14 cellular contexts compared by ENCODE assay signal in genomic region chr11:87307101-87307500, GRCh38.
A peak's percentile ranks its signal among the peaks of the same experiment; 100 is the strongest.
DNase-seq lines count a peak whose midpoint lies in the region; ATAC-seq, FAIRE-seq and TF ChIP-seq lines count a peak whose summit lies in the region.
"Had no signal": no experiment of that assay in that cellular context is flagged by ENCODE, and none has a peak within 500 bp of the region (broad histone marks: within the 10 kb centered on the region; RNA-seq: fewer than 3 reads in every experiment).

No MANE protein-coding gene starts in this region.

- TF ChIP-seq RAD21 in liver (IDR thresholded peaks at IDR 0.05) (no peak), HepG2 (CRISPR knock-in tag; IDR thresholded peaks at IDR 0.05) (no peak)

- H3K27me3 ChIP-seq in liver (ENCODE audit: control insufficient read depth in 4 of 4, insufficient read depth in 4 of 4, low read length in 3 of 4), result no peaks in the 10 kb centered on the region
- no peaks in the 10 kb centered on the region for H3K27me3 ChIP-seq in HepG2 (ENCODE audit: control insufficient read depth in 1 of 2, insufficient read depth in 2 of 2, low read length in 2 of 2)
- no peaks in the 10 kb centered on the region for H3K27me3 ChIP-seq in heart left ventricle
- no peaks in the 10 kb centered on the region for H3K27me3 ChIP-seq in aorta (ENCODE audit: control insufficient read depth in 1 of 2, insufficient read depth in 2 of 2, low read length in 1 of 2)

- H3K36me3 ChIP-seq in liver (ENCODE audit: control insufficient read depth in 4 of 4, insufficient read depth in 3 of 4, low read depth in 1 of 4, low read length in 3 of 4), result peaks cover 0 to 4% (median 0%) of the 10 kb centered on the region in 4 donors
- peaks cover 12 to 49% of the 10 kb centered on the region in 2 experiments; a peak in 4 of 5 replicates for H3K36me3 ChIP-seq in HepG2 (replicated peaks in 1 of 2; ENCODE audit: control insufficient read depth in 1 of 2, insufficient read depth in 2 of 2, low read length in 2 of 2)
- H3K36me3 ChIP-seq in heart left ventricle, result peaks cover 0 to 21% (median 0%) of the 10 kb centered on the region in 9 donors
- peaks cover 0 to 3% of the 10 kb centered on the region in 2 donors for H3K36me3 ChIP-seq in aorta (ENCODE audit: control insufficient read depth in 1 of 2, insufficient read depth in 2 of 2, low read length in 1 of 2)

- TF ChIP-seq CTCF in liver (IDR thresholded peaks at IDR 0.05; ENCODE audit: low read depth, low read length, missing input control) (no peak), HepG2 (CRISPR knock-in tag; IDR thresholded peaks at IDR 0.05) (no peak), heart left ventricle (IDR thresholded peaks at IDR 0.05) (no peak), nephron progenitor cell (IDR thresholded peaks at IDR 0.05) (no peak)

- POLR2A ChIA-PET in HepG2 (lab: Yijun Ruan, JAX), result no interaction called here

- no peak for TF ChIP-seq POLR2A in HepG2 (IDR thresholded peaks at IDR 0.05; ENCODE audit: insufficient read depth in 1 of 2, low read depth in 2 of 2, low read length in 2 of 2)
- TF ChIP-seq POLR2A in heart left ventricle (IDR thresholded peaks at IDR 0.05), result no peak

- intact Hi-C loops in HepG2 (cut with micrococcal nuclease; ENCODE audit: unreplicated experiment) (no loop called here), heart left ventricle (cut with DNase I) (no loop called here), aorta (cut with DNase I) (no loop called here)

- no peak overlapping the region for H3K4me3 ChIP-seq in liver (ENCODE audit: low read depth in 1 of 3, low read length in 3 of 3)
- no peak overlapping the region for H3K4me3 ChIP-seq in HepG2 (replicated peaks in 1 of 3; ENCODE audit: insufficient read depth in 1 of 3, low read depth in 2 of 3, low read length in 3 of 3)
- no peak overlapping the region for H3K4me3 ChIP-seq in heart left ventricle
- no peak overlapping the region for H3K4me3 ChIP-seq in aorta (ENCODE audit: low read length in 2 of 2)
- H3K4me3 ChIP-seq: A549, PC-9 had no signal

- H3K4me3 Mint-ChIP-seq in nephron progenitor cell, result no peak overlapping the region

- no peak for TF ChIP-seq EP300 in HepG2 (IDR thresholded peaks at IDR 0.05; ENCODE audit: low read depth in 2 of 2, low read length in 2 of 2)
- no peak for TF ChIP-seq EP300 in HepG2 (CRISPR knock-in tag; IDR thresholded peaks at IDR 0.05; ENCODE audit: borderline replicate concordance)

- no peaks in the 10 kb centered on the region for H3K27me3 Mint-ChIP-seq in nephron progenitor cell (ENCODE audit: low read depth, poor library complexity)

- no peak overlapping the region for H3K4me2 ChIP-seq in HepG2 (ENCODE audit: low read depth, low read length)
- H3K4me2 ChIP-seq: A549, PC-9 had no signal

- no peak for FAIRE-seq in HepG2 (lab: Jason Lieb, UNC)
- FAIRE-seq: A549, H54 had no signal

- H3K9ac ChIP-seq in liver (ENCODE audit: low read depth in 1 of 2, low read length in 2 of 2) (no peak overlapping the region), HepG2 (ENCODE audit: insufficient read depth, low read depth, low read length) (no peak overlapping the region)

- peaks cover 37% of the 10 kb centered on the region for H3K36me3 Mint-ChIP-seq in nephron progenitor cell (ENCODE audit: low read depth)

- H3K4me1 ChIP-seq in liver (ENCODE audit: control insufficient read depth in 4 of 4, insufficient read depth in 4 of 4, low read length in 3 of 4), result peaks cover 0 to 3% (median 0%) of the 10 kb centered on the region in 4 donors
- H3K4me1 ChIP-seq in HepG2 (ENCODE audit: insufficient read depth, low read length), result no peaks in the 10 kb centered on the region
- peaks cover 0 to 20% (median 10%) of the 10 kb centered on the region in 12 donors for H3K4me1 ChIP-seq in heart left ventricle
- no peaks in the 10 kb centered on the region for H3K4me1 ChIP-seq in aorta (ENCODE audit: control insufficient read depth in 1 of 2, insufficient read depth in 2 of 2, low read length in 2 of 2)
- H3K4me1 ChIP-seq: A549 had no signal

- no TSS peak for BruUV-seq in HepG2 (replicated peaks; lab: Mats Ljungman, UMichigan)

- DNase-seq in HepG2 (ENCODE audit: low spot score), result no peak
- no peak for DNase-seq in heart left ventricle
- DNase-seq in nephron progenitor cell, result no peak
- no peak for DNase-seq in aorta
- no peak for DNase-seq in central memory CD4-positive, alpha-beta T cell
- DNase-seq in NK-92 treated with Interleukin-12 subunit alpha and Interleukin-12 subunit beta, amount 100 ng/mL, for 24 hours (lab: John Stamatoyannopoulos, UW), result no peak
- DNase-seq: NCI-H1092, NCI-H2107, PC-9 had no signal

- in situ Hi-C loops in HepG2 (cut with HindIII; ENCODE audit: extremely low pct_ligation_motif_present, low pct_unique_long_range_greater_than_20kb), result no loop called here

- CTCF ChIA-PET in HepG2 (lab: Yijun Ruan, JAX; ENCODE audit: low intra/inter-chr PET ratio, low total read pairs), result no interaction called here

- WGBS in liver, result 69% methylated on average over 1 of the region's 1 CpG
- 95% methylated on average over 1 of the region's 1 CpG for WGBS in HepG2 (ENCODE audit: low lambda C conversion rate)
- 79 to 90% (median 86%) methylated on average over 1 of the region's 1 CpG for WGBS in heart left ventricle, 4 donors
- WGBS in aorta, 2 donors, result 45 to 63% methylated on average over 1 of the region's 1 CpG

- no peak for ATAC-seq in HepG2
- peak in 3 of 4 donors; percentile 29 to 56 (median 56) for ATAC-seq in heart left ventricle
- ATAC-seq in aorta (ENCODE audit: low FRiP score), result peak; percentile 78
- ATAC-seq in GM21528 (IDR thresholded peaks at IDR 0.05; ENCODE audit: low FRiP score, unreplicated experiment), result no peak
- ATAC-seq: A549 had no signal

- H4K20me1 ChIP-seq in HepG2 (ENCODE audit: insufficient read depth, low read length), result no peaks in the 10 kb centered on the region

- no peaks in the 10 kb centered on the region for H3K9me3 Mint-ChIP-seq in nephron progenitor cell

- H3K9me3 ChIP-seq in liver (ENCODE audit: control insufficient read depth in 4 of 4, low read length in 3 of 4) (no peaks in the 10 kb centered on the region), HepG2 (ENCODE audit: low read length) (no peaks in the 10 kb centered on the region), heart left ventricle (no peaks in the 10 kb centered on the region), aorta (ENCODE audit: control insufficient read depth, low read length) (no peaks in the 10 kb centered on the region)
- H3K9me3 ChIP-seq: A549 had no signal

- H3K27ac ChIP-seq in liver (ENCODE audit: low read depth in 1 of 2, low read length in 2 of 2) (no peak overlapping the region), HepG2 (ENCODE audit: extremely low read length, insufficient read depth, low read length) (no peak overlapping the region), heart left ventricle (peak overlapping the region in 1 of 12 donors; percentile 31), aorta (ENCODE audit: low read depth in 1 of 2, low read length in 2 of 2) (no peak overlapping the region)
- H3K27ac ChIP-seq: A549, C4-2B, PC-9 had no signal

- H3K27ac Mint-ChIP-seq in nephron progenitor cell, result peak overlapping the region; percentile 36

- no peak overlapping the region for H2AFZ ChIP-seq in HepG2 (ENCODE audit: low read length)
- H2AFZ ChIP-seq: PC-9 had no signal

- no peaks in the 10 kb centered on the region for H3K79me2 ChIP-seq in HepG2 (ENCODE audit: insufficient read depth, low read length)

- peaks cover 6% of the 10 kb centered on the region for H3K4me1 Mint-ChIP-seq in nephron progenitor cell

TF ChIP-seq in liver, 16 proteins besides CTCF, POLR2A, EP300 and RAD21:
- TF ChIP-seq RXRA (IDR thresholded peaks at IDR 0.05) (no peak), HNF4A (conservative IDR thresholded peaks at IDR 0.05) (peak in 1 of 2 donors; percentile 4), FOXA2 (IDR thresholded peaks at IDR 0.05) (peak; percentile 11), JUND (IDR thresholded peaks at IDR 0.05) (no peak), ZBTB33 (IDR thresholded peaks at IDR 0.05) (peak; percentile 15), TAF1 (conservative IDR thresholded peaks at IDR 0.05) (no peak)
TF ChIP-seq in liver: peak in this region for 3.

TF ChIP-seq in HepG2, 621 proteins besides CTCF, POLR2A, EP300 and RAD21 (continues in another document):
- TF ChIP-seq ZNF652 (CRISPR knock-in tag; IDR thresholded peaks at IDR 0.05; ENCODE audit: borderline replicate concordance, low read depth), result no peak
- TF ChIP-seq PRMT3 (CRISPR knock-in tag; IDR thresholded peaks at IDR 0.05; ENCODE audit: borderline replicate concordance, low read depth), result no peak
- no peak for TF ChIP-seq SRF (IDR thresholded peaks at IDR 0.05; ENCODE audit: low read depth, low read length)
- TF ChIP-seq ZNF567 (CRISPR knock-in tag; IDR thresholded peaks at IDR 0.05; ENCODE audit: borderline replicate concordance), result no peak
- no peak for TF ChIP-seq ZNF879 (CRISPR knock-in tag; IDR thresholded peaks at IDR 0.05)
- no peak for TF ChIP-seq BCL6 (CRISPR knock-in tag; IDR thresholded peaks at IDR 0.05)
- no peak for TF ChIP-seq CREM (IDR thresholded peaks at IDR 0.05)
- no peak for TF ChIP-seq CREM (CRISPR knock-in tag; IDR thresholded peaks at IDR 0.05)
- TF ChIP-seq NAIF1 (CRISPR knock-in tag; IDR thresholded peaks at IDR 0.05; ENCODE audit: borderline replicate concordance), result no peak
- TF ChIP-seq RFXANK (CRISPR knock-in tag; IDR thresholded peaks at IDR 0.05), result no peak
- TF ChIP-seq CBX1 (IDR thresholded peaks at IDR 0.05; ENCODE audit: low read depth), result no peak
- no peak for TF ChIP-seq ZNF383 (CRISPR knock-in tag; IDR thresholded peaks at IDR 0.05; ENCODE audit: borderline replicate concordance)
- no peak for TF ChIP-seq NCOA2 (CRISPR knock-in tag; IDR thresholded peaks at IDR 0.05)
- no peak for TF ChIP-seq SKI (IDR thresholded peaks at IDR 0.05; ENCODE audit: partially characterized antibody)
- no peak for TF ChIP-seq ETV5 (CRISPR knock-in tag; IDR thresholded peaks at IDR 0.05; ENCODE audit: borderline replicate concordance)
- no peak for TF ChIP-seq TEAD3 (CRISPR knock-in tag; optimal IDR thresholded peaks at IDR 0.05; ENCODE audit: borderline replicate concordance)
- no peak for TF ChIP-seq THAP7 (CRISPR knock-in tag; IDR thresholded peaks at IDR 0.05)

Comparison
In these comparisons a context has a peak if more than half of its experiments do, and no peak if none do; other contexts are left out.
1. ATAC-seq: peak in heart left ventricle (3 of 4) and aorta (single experiment); none in HepG2 (single experiment) and GM21528 (single experiment).